Comparison of ENCODE assay signal across 29 cellular contexts in genomic region chr1:56583957-56584468, GRCh38. TPM values are rescaled to one million over a fixed set of nuclear protein-coding genes. Genes with fewer than 3 reads are reported as not detected.
"Had no signal": no experiment of that assay in that cellular context is flagged by ENCODE, and none has a peak within 500 bp of the region (broad histone marks: within the 10 kb centered on the region; RNA-seq: fewer than 3 reads in every experiment).

No MANE protein-coding gene starts in this region.

- H2AFZ ChIP-seq: neural progenitor cell, parathyroid adenoma had no signal

- H3K4me2 ChIP-seq: neural progenitor cell had no signal

- H3K27ac ChIP-seq: left lung, lower lobe of right lung, neural progenitor cell, neutrophil, parathyroid adenoma, prostate gland, sigmoid colon, spleen, tibial nerve, uterus had no signal

- H3K36me3 Mint-ChIP-seq: immature natural killer cell; mesothelial cell of epicardium; naive B cell; natural killer cell; neural progenitor cell; stimulated activated effector memory CD8-positive, alpha-beta T cell treated with anti-CD3 and anti-CD28 coated beads, Interleukin-12 subunit alpha, Interleukin-12 subunit beta, amount 100 ng/mL, for 72 hours; type B pancreatic cell had no signal

- H3K36me3 ChIP-seq: left lung, lower lobe of right lung, neural progenitor cell, neutrophil, prostate gland, sigmoid colon, spleen, tibial nerve, uterus had no signal

- ATAC-seq: left colon; left lung; lower lobe of right lung; natural killer cell; right cardiac atrium; stimulated activated effector memory CD8-positive, alpha-beta T cell treated with anti-CD3 and anti-CD28 coated beads, Interleukin-12 subunit alpha, Interleukin-12 subunit beta, amount 100 ng/mL, for 72 hours had no signal

- FAIRE-seq: small intestine had no signal

- H3K9ac ChIP-seq: neural progenitor cell, parathyroid adenoma had no signal

- H3K9me3 Mint-ChIP-seq: immature natural killer cell; naive B cell; natural killer cell; neural progenitor cell; stimulated activated effector memory CD8-positive, alpha-beta T cell treated with anti-CD3 and anti-CD28 coated beads, Interleukin-12 subunit alpha, Interleukin-12 subunit beta, amount 100 ng/mL, for 72 hours; stimulated activated naive CD8-positive, alpha-beta T cell treated with anti-CD3 and anti-CD28 coated beads, Interleukin-15, Interleukin-2, amounts not matched to agents 100 ng/mL and 50 ng/mL, for 24 hours; type B pancreatic cell had no signal

- H3K4me3 ChIP-seq: left lung, lower lobe of right lung, neural progenitor cell, prostate gland, sigmoid colon, spleen, tibial nerve, uterus had no signal

- H3K4me1 ChIP-seq: parathyroid adenoma, prostate gland, uterus had no signal

- H3K4me3 Mint-ChIP-seq: immature natural killer cell; mesothelial cell of epicardium; naive B cell; natural killer cell; nephron progenitor cell; neural progenitor cell; stimulated activated effector memory CD8-positive, alpha-beta T cell treated with anti-CD3 and anti-CD28 coated beads, Interleukin-12 subunit alpha, Interleukin-12 subunit beta, amount 100 ng/mL, for 72 hours; stimulated activated naive CD8-positive, alpha-beta T cell treated with anti-CD3 and anti-CD28 coated beads, Interleukin-15, Interleukin-2, amounts not matched to agents 100 ng/mL and 50 ng/mL, for 24 hours; type B pancreatic cell had no signal

- H3K4me1 Mint-ChIP-seq: natural killer cell; stimulated activated effector memory CD8-positive, alpha-beta T cell treated with anti-CD3 and anti-CD28 coated beads, Interleukin-12 subunit alpha, Interleukin-12 subunit beta, amount 100 ng/mL, for 72 hours had no signal

- H3K79me2 ChIP-seq: parathyroid adenoma had no signal

- H3K27ac Mint-ChIP-seq: immature natural killer cell; mesothelial cell of epicardium; naive B cell; natural killer cell; nephron progenitor cell; neural progenitor cell; stimulated activated effector memory CD8-positive, alpha-beta T cell treated with anti-CD3 and anti-CD28 coated beads, Interleukin-12 subunit alpha, Interleukin-12 subunit beta, amount 100 ng/mL, for 72 hours; stimulated activated naive CD8-positive, alpha-beta T cell treated with anti-CD3 and anti-CD28 coated beads, Interleukin-15, Interleukin-2, amounts not matched to agents 100 ng/mL and 50 ng/mL, for 24 hours; type B pancreatic cell had no signal

- H3K9me3 ChIP-seq: left lung, lower lobe of right lung, neutrophil, prostate gland, sigmoid colon, tibial nerve, uterus had no signal

- H3K27me3 ChIP-seq: left lung, neural progenitor cell, neutrophil, sigmoid colon, tibial nerve, uterus had no signal

- DNase-seq: immature natural killer cell; kidney; left colon; left lung; lower lobe of right lung; mammary epithelial cell; mesendoderm; naive B cell; natural killer cell; nephron progenitor cell; occipital lobe; retina; right cardiac atrium; sigmoid colon; small intestine; spleen; stimulated activated CD4-positive, alpha-beta T cell treated with anti-CD3 and anti-CD28 coated beads, Interleukin-4, amount 100 ng/mL, for 24 hours; stimulated activated naive CD4-positive, alpha-beta T cell; substantia nigra; uterus had no signal

RNA-seq across cellular contexts. Expression of gene PLPP3, which starts 4.7 kb away (rescaled TPM):
- polyA plus RNA-seq: immature natural killer cell had no signal
